In genomic region chr20:33008336-33009213, GRCh38 we compare ENCODE assay signal across 34 cellular contexts. TPM values are rescaled to one million over a fixed set of nuclear protein-coding genes. Genes with fewer than 3 reads are reported as not detected.
"Had no signal": no experiment of that assay in that cellular context is flagged by ENCODE, and none has a peak within 500 bp of the region (broad histone marks: within the 10 kb centered on the region; RNA-seq: fewer than 3 reads in every experiment).

No MANE protein-coding gene starts in this region.

- H3K9me3 Mint-ChIP-seq: activated T-helper 17 cell treated with anti-CD3 and anti-CD28 coated beads, Interleukin-2, amount 50 U/mL, for 72 hours had no signal

- H3K4me1 Mint-ChIP-seq: stimulated activated naive B cell treated with anti-CD40 and anti-IgM and Interleukin-4, amounts not matched to agents 10 μg/mL and 1 μg/mL and 100 μg/mL, for 72 hours had no signal

- H3K27me3 Mint-ChIP-seq: activated CD8-positive, alpha-beta T cell treated with anti-CD3 and anti-CD28 coated beads for 36 hours; activated T-helper 17 cell treated with anti-CD3 and anti-CD28 coated beads, Interleukin-2, amount 50 U/mL, for 72 hours; naive thymus-derived CD8-positive, alpha-beta T cell had no signal

- ATAC-seq: activated CD8-positive, alpha-beta T cell treated with anti-CD3 and anti-CD28 coated beads for 36 hours; activated naive CD4-positive, alpha-beta T cell treated with anti-CD3 and anti-CD28 coated beads, Interleukin-2, amount 50 U/mL, for 72 hours; activated T-cell treated with anti-CD3 and anti-CD28 coated beads, Interleukin-2, amount 50 U/mL, for 4 hours; activated T-helper 17 cell treated with anti-CD3 and anti-CD28 coated beads, Interleukin-2, amount 50 U/mL, for 72 hours; heart right ventricle; lower lobe of right lung; naive thymus-derived CD8-positive, alpha-beta T cell; stimulated activated naive B cell treated with anti-CD40 and anti-IgM and Interleukin-4, amounts not matched to agents 10 μg/mL and 1 μg/mL and 100 μg/mL, for 72 hours had no signal

- H3K27ac Mint-ChIP-seq: activated CD8-positive, alpha-beta T cell treated with anti-CD3 and anti-CD28 coated beads for 36 hours; activated naive CD4-positive, alpha-beta T cell treated with anti-CD3 and anti-CD28 coated beads, Interleukin-2, amount 50 U/mL, for 72 hours; activated T-helper 17 cell treated with anti-CD3 and anti-CD28 coated beads, Interleukin-2, amount 50 U/mL, for 72 hours; T-helper 1 cell treated with Interleukin-12 subunit alpha and Interleukin-12 subunit beta and Interleukin-4 antibody, amounts not matched to agents 30 μg/mL and 1 μg/mL, for 36 hours had no signal

- H3K27me3 ChIP-seq: colonic mucosa, neutrophil, ovary, sigmoid colon, thyroid gland, upper lobe of left lung had no signal

- H3K27ac ChIP-seq: colonic mucosa, epithelial cell of prostate, esophagus squamous epithelium, heart right ventricle, lower lobe of right lung, neutrophil, ovary, prostate gland, sigmoid colon, stomach, thyroid gland, upper lobe of left lung had no signal

- DNase-seq: activated CD4-positive, alpha-beta T cell treated with anti-CD3 and anti-CD28 coated beads, Interleukin-2, amount 50 U/mL, for 1 hour; activated CD8-positive, alpha-beta T cell treated with anti-CD3 and anti-CD28 coated beads for 36 hours; activated gamma-delta T cell treated with Interleukin-2 at 50 U/mL for 16 hours; activated T-cell treated with anti-CD3 and anti-CD28 coated beads, Interleukin-2, amount 50 U/mL, for 4 hours; colonic mucosa; effector CD8-positive, alpha-beta T cell; esophagus squamous epithelium; foreskin melanocyte; heart right ventricle; lower lobe of right lung; mesenchymal stem cell; ovary; retina; sigmoid colon; small intestine; stimulated activated CD4-positive, alpha-beta T cell treated with anti-CD3 and anti-CD28 coated beads, Interleukin-1b, Interleukin-23, amount 100 ng/mL, for 48 hours; stimulated activated CD4-positive, alpha-beta T cell treated with anti-CD3 and anti-CD28 coated beads, Interleukin-4, amount 100 ng/mL, for 4 hours; stimulated activated CD8-positive, alpha-beta memory T cell treated with anti-CD3 and anti-CD28 coated beads, Interleukin-4, amount 100 ng/mL, for 48 hours; stimulated activated naive B cell treated with anti-CD40 and anti-IgM and Interleukin-4, amounts not matched to agents 10 μg/mL and 1 μg/mL and 100 μg/mL, for 72 hours; stomach; T-helper 9 cell had no signal

- H3K36me3 ChIP-seq: colonic mucosa, esophagus squamous epithelium, heart right ventricle, lower lobe of right lung, neutrophil, ovary, prostate gland, sigmoid colon, stomach, thyroid gland, upper lobe of left lung had no signal

- H3K36me3 Mint-ChIP-seq: activated naive CD4-positive, alpha-beta T cell treated with anti-CD3 and anti-CD28 coated beads, Interleukin-2, amount 50 U/mL, for 72 hours; naive thymus-derived CD8-positive, alpha-beta T cell had no signal

- H3K4me3 Mint-ChIP-seq: activated CD8-positive, alpha-beta T cell treated with anti-CD3 and anti-CD28 coated beads for 36 hours; activated T-cell treated with anti-CD3 and anti-CD28 coated beads, Interleukin-2, amount 50 U/mL, for 4 hours; activated T-helper 17 cell treated with anti-CD3 and anti-CD28 coated beads, Interleukin-2, amount 50 U/mL, for 72 hours; naive thymus-derived CD8-positive, alpha-beta T cell; stimulated activated naive B cell treated with anti-CD40 and anti-IgM and Interleukin-4, amounts not matched to agents 10 μg/mL and 1 μg/mL and 100 μg/mL, for 72 hours; T-helper 1 cell treated with Interleukin-12 subunit alpha and Interleukin-12 subunit beta and Interleukin-4 antibody, amounts not matched to agents 30 μg/mL and 1 μg/mL, for 36 hours had no signal

- H3K4me1 ChIP-seq: colonic mucosa, heart right ventricle, lower lobe of right lung, sigmoid colon had no signal

- H3K9me3 ChIP-seq: colonic mucosa, esophagus squamous epithelium, neutrophil, ovary, prostate gland, sigmoid colon, thyroid gland had no signal

- H3K4me3 ChIP-seq: colonic mucosa, esophagus squamous epithelium, heart right ventricle, lower lobe of right lung, ovary, prostate gland, sigmoid colon, stomach, thyroid gland, upper lobe of left lung had no signal

RNA-seq across cellular contexts. Expression of gene BPIFB2, which starts 1.1 kb away (rescaled TPM):
- total RNA-seq: activated CD8-positive, alpha-beta T cell treated with anti-CD3 and anti-CD28 coated beads for 36 hours; activated naive CD4-positive, alpha-beta T cell treated with anti-CD3 and anti-CD28 coated beads, Interleukin-2, amount 50 U/mL, for 72 hours; activated T-helper 17 cell treated with anti-CD3 and anti-CD28 coated beads, Interleukin-2, amount 50 U/mL, for 72 hours; dermis microvascular lymphatic vessel endothelial cell; glomerular endothelial cell; heart right ventricle; kidney epithelial cell; naive thymus-derived CD8-positive, alpha-beta T cell; sigmoid colon; stomach; thyroid gland had no signal
- polyA plus RNA-seq: heart right ventricle; naive thymus-derived CD8-positive, alpha-beta T cell; ovary; sigmoid colon; small intestine had no signal

RNA-seq across cellular contexts. Expression of gene SUN5, which starts 4.3 kb away (rescaled TPM):
- total RNA-seq: activated CD8-positive, alpha-beta T cell treated with anti-CD3 and anti-CD28 coated beads for 36 hours; activated naive CD4-positive, alpha-beta T cell treated with anti-CD3 and anti-CD28 coated beads, Interleukin-2, amount 50 U/mL, for 72 hours; activated T-cell treated with anti-CD3 and anti-CD28 coated beads, Interleukin-2, amount 50 U/mL, for 4 hours; activated T-helper 17 cell treated with anti-CD3 and anti-CD28 coated beads, Interleukin-2, amount 50 U/mL, for 72 hours; colonic mucosa; dermis microvascular lymphatic vessel endothelial cell; esophagus squamous epithelium; glomerular endothelial cell; heart right ventricle; kidney epithelial cell; left lobe of liver; lower lobe of right lung; naive thymus-derived CD8-positive, alpha-beta T cell; ovary; sigmoid colon; stomach; thyroid gland; upper lobe of left lung had no signal
- polyA plus RNA-seq: heart right ventricle; naive thymus-derived CD8-positive, alpha-beta T cell; ovary; sigmoid colon; small intestine; stomach had no signal

RNA-seq across cellular contexts. Expression of gene BPIFB6, which starts 22.9 kb away (rescaled TPM):
- total RNA-seq: activated CD8-positive, alpha-beta T cell treated with anti-CD3 and anti-CD28 coated beads for 36 hours; activated naive CD4-positive, alpha-beta T cell treated with anti-CD3 and anti-CD28 coated beads, Interleukin-2, amount 50 U/mL, for 72 hours; activated T-cell treated with anti-CD3 and anti-CD28 coated beads, Interleukin-2, amount 50 U/mL, for 4 hours; activated T-helper 17 cell treated with anti-CD3 and anti-CD28 coated beads, Interleukin-2, amount 50 U/mL, for 72 hours; colonic mucosa; dermis microvascular lymphatic vessel endothelial cell; esophagus squamous epithelium; glomerular endothelial cell; heart right ventricle; kidney epithelial cell; left lobe of liver; lower lobe of right lung; naive thymus-derived CD8-positive, alpha-beta T cell; ovary; prostate gland; sigmoid colon; stomach; thyroid gland; upper lobe of left lung had no signal
- polyA plus RNA-seq: heart right ventricle; naive thymus-derived CD8-positive, alpha-beta T cell; ovary; sigmoid colon; small intestine; stomach had no signal

RNA-seq across cellular contexts. Expression of gene BPIFB3, which starts 45.1 kb away (rescaled TPM):
- total RNA-seq: activated CD8-positive, alpha-beta T cell treated with anti-CD3 and anti-CD28 coated beads for 36 hours; activated naive CD4-positive, alpha-beta T cell treated with anti-CD3 and anti-CD28 coated beads, Interleukin-2, amount 50 U/mL, for 72 hours; activated T-cell treated with anti-CD3 and anti-CD28 coated beads, Interleukin-2, amount 50 U/mL, for 4 hours; activated T-helper 17 cell treated with anti-CD3 and anti-CD28 coated beads, Interleukin-2, amount 50 U/mL, for 72 hours; colonic mucosa; dermis microvascular lymphatic vessel endothelial cell; esophagus squamous epithelium; glomerular endothelial cell; heart right ventricle; kidney epithelial cell; left lobe of liver; lower lobe of right lung; naive thymus-derived CD8-positive, alpha-beta T cell; prostate gland; sigmoid colon; stomach; thyroid gland; upper lobe of left lung had no signal
- polyA plus RNA-seq: heart right ventricle; naive thymus-derived CD8-positive, alpha-beta T cell; ovary; sigmoid colon; small intestine; stomach had no signal
